Comparison of ENCODE assay signal across 8 cellular contexts in the genomic region with DNA sequence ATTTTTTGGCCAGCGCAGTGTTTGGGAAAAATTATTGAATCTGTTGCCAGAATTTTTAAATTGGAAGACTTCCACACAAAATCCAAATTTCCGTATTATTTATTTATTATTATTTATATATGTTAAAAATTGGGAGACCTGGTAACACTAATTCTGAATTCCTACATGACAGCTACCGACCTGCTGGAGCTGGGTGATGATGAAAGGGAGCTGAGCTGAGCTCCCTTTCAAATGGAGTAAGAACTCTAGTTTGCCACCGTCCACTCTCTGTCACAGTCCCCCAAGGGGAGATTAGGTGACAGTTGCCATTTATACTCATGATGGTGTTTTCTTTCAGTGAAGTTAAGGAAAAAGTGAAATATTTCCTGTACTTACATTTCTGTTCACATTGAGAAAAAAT. TPM values are rescaled to one million over a fixed set of nuclear protein-coding genes. Genes with fewer than 3 reads are reported as not detected.
DNase-seq lines count a peak whose midpoint lies in the region; ATAC-seq, FAIRE-seq and TF ChIP-seq lines count a peak whose summit lies in the region.

No MANE protein-coding gene starts in this region.

- no peaks in the 10 kb centered on the region for H3K9me3 Mint-ChIP-seq in activated CD4-positive, alpha-beta T cell treated with anti-CD3 and anti-CD28 coated beads for 36 hours (ENCODE audit: low read depth)
- no peaks in the 10 kb centered on the region for H3K9me3 Mint-ChIP-seq in activated CD8-positive, alpha-beta T cell treated with anti-CD3 and anti-CD28 coated beads for 36 hours

- peak overlapping the region; percentile 75 to 86 for H3K9ac ChIP-seq in kidney (ENCODE audit: low read length in 2 of 2)

- TF ChIP-seq CTCF in activated CD8-positive, alpha-beta T cell treated with anti-CD3 and anti-CD28 coated beads for 36 hours (IDR thresholded peaks at IDR 0.05), result no peak
- no peak for TF ChIP-seq CTCF in kidney (IDR thresholded peaks at IDR 0.05; ENCODE audit: borderline replicate concordance, extremely low read depth, insufficient read depth)

- no peaks in the 10 kb centered on the region for H3K36me3 ChIP-seq in kidney (ENCODE audit: control insufficient read depth in 1 of 2, insufficient read depth in 2 of 2, low read length in 2 of 2)

- ATAC-seq in activated CD4-positive, alpha-beta T cell treated with anti-CD3 and anti-CD28 coated beads for 36 hours, result no peak
- ATAC-seq in activated CD8-positive, alpha-beta T cell treated with anti-CD3 and anti-CD28 coated beads for 36 hours, result no peak
- ATAC-seq in HG03039 (IDR thresholded peaks at IDR 0.05; ENCODE audit: unreplicated experiment), result no peak
- no peak for ATAC-seq in GM21825 (IDR thresholded peaks at IDR 0.05; ENCODE audit: unreplicated experiment)

- peak overlapping the region; percentile 35 to 85 for H3K4me3 ChIP-seq in kidney (ENCODE audit: low read length in 2 of 2)

- H3K27ac ChIP-seq in kidney (ENCODE audit: low read depth in 2 of 2, low read length in 2 of 2) (no peak overlapping the region), temporal lobe (ENCODE audit: low read depth, low read length) (peak overlapping the region; percentile 13)

- intact Hi-C loops in activated CD4-positive, alpha-beta T cell treated with anti-CD3 and anti-CD28 coated beads for 36 hours (cut with DNase I, micrococcal nuclease), result loop anchor here (2.0 to 5.0 kb wide), 2 partner anchors 34 to 86 kb away; no protein-coding TSS in a partner anchor
- intact Hi-C loops in activated CD8-positive, alpha-beta T cell treated with anti-CD3 and anti-CD28 coated beads for 36 hours (cut with micrococcal nuclease), result loop anchor here (5.0 kb wide), 1 partner anchor 36 kb away; no protein-coding TSS in a partner anchor
- intact Hi-C loops in kidney (cut with DNase I), result no loop called here

- H3K27ac Mint-ChIP-seq in activated CD4-positive, alpha-beta T cell treated with anti-CD3 and anti-CD28 coated beads for 36 hours, result peak overlapping the region; percentile 38
- peak overlapping the region; percentile 92 for H3K27ac Mint-ChIP-seq in activated CD8-positive, alpha-beta T cell treated with anti-CD3 and anti-CD28 coated beads for 36 hours

- FAIRE-seq in kidney (lab: Jason Lieb, UNC), result no peak

- CTCF ChIA-PET in activated CD4-positive, alpha-beta T cell treated with anti-CD3 and anti-CD28 coated beads for 36 hours (lab: Charles Lee), result interaction anchor here (0.6 to 1.8 kb wide), 13 partner anchors 9 to 1425 kb away, joined by 3 to 11 read pairs (median 3); no protein-coding TSS in a partner anchor
- CTCF ChIA-PET in activated CD8-positive, alpha-beta T cell treated with anti-CD3 and anti-CD28 coated beads for 36 hours (lab: Charles Lee), result interaction anchor here (0.6 to 2.5 kb wide), 11 partner anchors 9 to 169 kb away, joined by 3 to 11 read pairs (median 3); no protein-coding TSS in a partner anchor

- H3K4me1 Mint-ChIP-seq in activated CD4-positive, alpha-beta T cell treated with anti-CD3 and anti-CD28 coated beads for 36 hours, result peaks cover 52% of the 10 kb centered on the region
- H3K4me1 Mint-ChIP-seq in activated CD8-positive, alpha-beta T cell treated with anti-CD3 and anti-CD28 coated beads for 36 hours (ENCODE audit: low read depth), result peaks cover 52% of the 10 kb centered on the region

- H3K27me3 Mint-ChIP-seq in activated CD4-positive, alpha-beta T cell treated with anti-CD3 and anti-CD28 coated beads for 36 hours, result no peaks in the 10 kb centered on the region
- no peaks in the 10 kb centered on the region for H3K27me3 Mint-ChIP-seq in activated CD8-positive, alpha-beta T cell treated with anti-CD3 and anti-CD28 coated beads for 36 hours

- peak overlapping the region; percentile 93 for H3K4me3 Mint-ChIP-seq in activated CD4-positive, alpha-beta T cell treated with anti-CD3 and anti-CD28 coated beads for 36 hours
- H3K4me3 Mint-ChIP-seq in activated CD8-positive, alpha-beta T cell treated with anti-CD3 and anti-CD28 coated beads for 36 hours, result peak overlapping the region; percentile 99

- no peak for DNase-seq in activated CD4-positive, alpha-beta T cell treated with anti-CD3 and anti-CD28 coated beads for 36 hours
- DNase-seq in activated CD4-positive, alpha-beta T cell treated with anti-CD3 and anti-CD28 coated beads, Interleukin-2, amount 50 U/mL, for 1 hour, result no peak
- DNase-seq in activated CD8-positive, alpha-beta T cell treated with anti-CD3 and anti-CD28 coated beads for 36 hours, result no peak
- no peak for DNase-seq in kidney
- no peak for DNase-seq in activated CD4-positive, alpha-beta T cell treated with anti-CD3 and anti-CD28 coated beads for 4 hours

- H3K9me3 ChIP-seq in kidney (ENCODE audit: control insufficient read depth in 1 of 2, low read length in 2 of 2), result no peaks in the 10 kb centered on the region

- POLR2A ChIA-PET in activated CD4-positive, alpha-beta T cell treated with anti-CD3 and anti-CD28 coated beads for 36 hours (lab: Charles Lee), result interaction anchor here (1.2 to 1.5 kb wide), 3 partner anchors 8 to 35 kb away, joined by 3 to 7 read pairs (median 5); no protein-coding TSS in a partner anchor
- POLR2A ChIA-PET in activated CD8-positive, alpha-beta T cell treated with anti-CD3 and anti-CD28 coated beads for 36 hours (lab: Charles Lee), result interaction anchor here (0.9 to 1.9 kb wide), 11 partner anchors 9 to 155 kb away, joined by 3 to 9 read pairs (median 4); partner anchors contain the start of gene IQGAP1

- peaks cover 9% of the 10 kb centered on the region for H3K36me3 Mint-ChIP-seq in activated CD4-positive, alpha-beta T cell treated with anti-CD3 and anti-CD28 coated beads for 36 hours (ENCODE audit: low read depth)
- peaks cover 14% of the 10 kb centered on the region for H3K36me3 Mint-ChIP-seq in activated CD8-positive, alpha-beta T cell treated with anti-CD3 and anti-CD28 coated beads for 36 hours (ENCODE audit: low read depth)

- peaks cover 6 to 8% of the 10 kb centered on the region in 2 donors for H3K4me1 ChIP-seq in kidney (ENCODE audit: control insufficient read depth in 1 of 2, insufficient read depth in 1 of 2, low read depth in 1 of 2, low read length in 2 of 2)

RNA-seq across cellular contexts. Expression of gene CRTC3, which starts 1.4 kb away (rescaled TPM):
- total RNA-seq in activated CD4-positive, alpha-beta T cell treated with anti-CD3 and anti-CD28 coated beads for 36 hours, result 10 to 100 TPM; 32.4 to 36.2 TPM
- 10 to 100 TPM; 27.1 to 28.7 TPM for total RNA-seq in activated CD8-positive, alpha-beta T cell treated with anti-CD3 and anti-CD28 coated beads for 36 hours
- total RNA-seq in kidney, result 49.0 TPM
- polyA plus RNA-seq in kidney (ENCODE audit: insufficient read depth, low read depth, low replicate concordance), result 9.2 TPM
- 15.2 TPM for total RNA-seq in temporal lobe
